ENCODE assay signal across 8 cellular contexts in genomic region chr22:20980938-20981722, GRCh38. TPM values are rescaled to one million over a fixed set of nuclear protein-coding genes. Genes with fewer than 3 reads are reported as not detected.
DNase-seq lines count a peak whose midpoint lies in the region; ATAC-seq, FAIRE-seq and TF ChIP-seq lines count a peak whose summit lies in the region.

No MANE protein-coding gene starts in this region.

- ATAC-seq in foreskin keratinocyte (no peak), HG03565 (IDR thresholded peaks at IDR 0.05; ENCODE audit: unreplicated experiment) (no peak)

- H3K27ac ChIP-seq in foreskin keratinocyte: peak overlapping the region; percentile 84

- no peak for FAIRE-seq in H54 (lab: Jason Lieb, UNC)

- no peak for DNase-seq in H7
- DNase-seq in foreskin keratinocyte: no peak
- no peak for DNase-seq in Kasumi-1 (lab: John Stamatoyannopoulos, UW)
- no peak for DNase-seq in AG08396 (ENCODE audit: low spot score)
- no peak for DNase-seq in H54 (ENCODE audit: insufficient read length, low spot score)

- TF ChIP-seq CTCF in WI38 (IDR thresholded peaks at IDR 0.05; ENCODE audit: low read depth, low read length) (no peak), foreskin keratinocyte (conservative IDR thresholded peaks at IDR 0.05) (no peak)

- H3K4me3 ChIP-seq in H7 (ENCODE audit: insufficient read depth, low read depth, low read length) (peak overlapping the region; percentile 89), WI38 (ENCODE audit: low read depth, low read length) (peak overlapping the region; percentile 86), skeletal muscle satellite cell (ENCODE audit: low read length) (peak overlapping the region; percentile 96)

- H3K9me3 ChIP-seq in skeletal muscle satellite cell (replicated peaks; ENCODE audit: low read length): peaks cover 8% of the 10 kb centered on the region

- no peak for TF ChIP-seq POLR2A in H54 (IDR thresholded peaks at IDR 0.05; ENCODE audit: low read depth, low read length)

- H3K4me1 ChIP-seq in foreskin keratinocyte (no peaks in the 10 kb centered on the region), skeletal muscle satellite cell (ENCODE audit: control insufficient read depth, insufficient read depth, low read length) (peaks cover 26% of the 10 kb centered on the region)

- peak overlapping the region; percentile 91 for H3K9ac ChIP-seq in skeletal muscle satellite cell (ENCODE audit: low read depth, low read length)

- peaks cover 3% of the 10 kb centered on the region for H3K36me3 ChIP-seq in H7 (replicated peaks; ENCODE audit: control insufficient read depth, insufficient read depth, low read length)
- H3K36me3 ChIP-seq in skeletal muscle satellite cell (ENCODE audit: insufficient read depth, low read length): peaks cover 17% of the 10 kb centered on the region

- H3K4me2 ChIP-seq in skeletal muscle satellite cell (ENCODE audit: low read length): peak overlapping the region; percentile 92

- H3K27me3 ChIP-seq in H7 (ENCODE audit: control insufficient read depth, insufficient read depth, low read length) (peaks cover 11% of the 10 kb centered on the region), foreskin keratinocyte (no peaks in the 10 kb centered on the region), skeletal muscle satellite cell (ENCODE audit: control insufficient read depth, insufficient read depth, low read length) (no peaks in the 10 kb centered on the region)

RNA-seq across cellular contexts. Expression of gene LZTR1, which starts 1.0 kb away (rescaled TPM):
- 28.3 and 34.0 TPM in 2 replicates for total RNA-seq in H7 (2014; rRNA removed; shearing (Covaris generic))
- 37.8 and 39.9 TPM in 2 replicates for total RNA-seq in foreskin keratinocyte
- polyA plus RNA-seq in foreskin keratinocyte: 25.2 and 26.2 TPM in 2 replicates
- total RNA-seq in skeletal muscle satellite cell (2012; rRNA removed): 37.3 and 45.4 TPM in 2 replicates

RNA-seq across cellular contexts. Expression of gene AIFM3, which starts 14.1 kb away (rescaled TPM):
- total RNA-seq in H7 (2014; rRNA removed; shearing (Covaris generic)): 0.38 and 1.5 TPM in 2 replicates
- total RNA-seq in foreskin keratinocyte: 0.78 and 1.5 TPM in 2 replicates
- polyA plus RNA-seq in foreskin keratinocyte: 0.74 and 1.7 TPM in 2 replicates
- 0.22 and 0.76 TPM in 2 replicates for total RNA-seq in skeletal muscle satellite cell (2012; rRNA removed)

RNA-seq across cellular contexts. Expression of gene THAP7, which starts 20.8 kb away (rescaled TPM):
- 42.7 and 49.1 TPM in 2 replicates for total RNA-seq in H7 (2014; rRNA removed; shearing (Covaris generic))
- 24.2 and 25.0 TPM in 2 replicates for total RNA-seq in foreskin keratinocyte
- 34.4 and 36.5 TPM in 2 replicates for polyA plus RNA-seq in foreskin keratinocyte
- 14.2 and 19.9 TPM in 2 replicates for total RNA-seq in skeletal muscle satellite cell (2012; rRNA removed)

RNA-seq across cellular contexts. Expression of gene P2RX6, which starts 33.8 kb away (rescaled TPM):
- 0.26 and 0.31 TPM in 2 replicates for total RNA-seq in H7 (2014; rRNA removed; shearing (Covaris generic))
- 0.21 and 0.24 TPM in 2 replicates for total RNA-seq in foreskin keratinocyte
- polyA plus RNA-seq in foreskin keratinocyte: 0.21 and 0.38 TPM in 2 replicates
- total RNA-seq in skeletal muscle satellite cell (2012; rRNA removed): 0.25 and 1.3 TPM in 2 replicates

RNA-seq across cellular contexts. Expression of gene SLC7A4, which starts 51.2 kb away (rescaled TPM):
- total RNA-seq in H7 (2014; rRNA removed; shearing (Covaris generic)): not detected in 2 replicates
- total RNA-seq in foreskin keratinocyte: 0.07 and 0.11 TPM in 2 replicates
- 0.03 and 0.08 TPM in 2 replicates for polyA plus RNA-seq in foreskin keratinocyte
- total RNA-seq in skeletal muscle satellite cell (2012; rRNA removed): 0.44 TPM in 1 of 2 replicates, not detected in the other
